Comparison of ENCODE assay signal across 21 cellular contexts in the genomic region with DNA sequence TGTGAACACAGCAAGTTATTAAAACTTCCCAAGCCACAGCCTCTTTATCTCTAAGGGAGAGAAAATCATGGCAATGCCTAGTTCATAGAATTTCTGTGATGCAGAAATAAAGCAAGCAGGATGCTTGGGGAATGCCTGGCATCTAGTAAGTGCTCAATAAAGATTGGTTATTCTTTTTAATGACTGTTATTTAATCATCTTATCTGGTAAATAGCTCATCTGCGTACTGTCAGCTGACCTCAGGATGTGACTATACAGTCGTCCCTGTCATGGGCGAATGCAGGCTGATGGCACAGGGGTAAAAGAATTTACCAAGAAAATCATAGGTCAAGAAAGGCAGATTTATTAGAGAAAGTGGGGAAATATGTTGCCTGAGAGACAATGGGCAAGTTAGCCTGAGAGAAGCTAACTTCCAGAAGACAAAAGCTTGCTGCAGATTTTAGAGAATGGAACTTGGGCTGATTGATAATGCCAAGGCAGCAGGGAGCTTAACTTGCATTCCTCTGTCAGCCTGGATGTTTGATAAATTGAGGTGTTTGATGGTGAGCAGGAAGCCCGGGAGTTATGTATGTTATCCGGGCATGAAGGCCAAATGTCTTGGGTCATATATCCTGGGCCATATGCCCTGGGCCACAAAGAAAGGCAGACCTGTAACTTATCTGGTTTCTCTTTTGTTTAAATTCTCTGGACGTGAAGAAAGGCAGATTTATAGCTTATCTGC.
DNase-seq lines count a peak whose midpoint lies in the region; ATAC-seq, FAIRE-seq and TF ChIP-seq lines count a peak whose summit lies in the region.
"Had no signal": no experiment of that assay in that cellular context is flagged by ENCODE, and none has a peak within 500 bp of the region (broad histone marks: within the 10 kb centered on the region; RNA-seq: fewer than 3 reads in every experiment).

No MANE protein-coding gene starts in this region.

- H3K4me1 Mint-ChIP-seq in osteocyte (ENCODE audit: unreplicated experiment) = peaks cover 57% of the 10 kb centered on the region
- H3K4me1 Mint-ChIP-seq: activated naive CD8-positive, alpha-beta T cell treated with anti-CD3 and anti-CD28 coated beads, Interleukin-2, amount 10 ng/mL, durations not matched to agents 7 days and 5 days; central memory CD8-positive, alpha-beta T cell had no signal

- no peaks in the 10 kb centered on the region for H3K27me3 Mint-ChIP-seq in osteocyte (ENCODE audit: unreplicated experiment)

- H3K36me3 Mint-ChIP-seq in osteocyte (ENCODE audit: unreplicated experiment) = no peaks in the 10 kb centered on the region
- H3K36me3 Mint-ChIP-seq: activated naive CD8-positive, alpha-beta T cell treated with anti-CD3 and anti-CD28 coated beads, Interleukin-2, amount 10 ng/mL, durations not matched to agents 7 days and 5 days had no signal

- FAIRE-seq in RCC 7860 (lab: Jason Lieb, UNC) = peak; percentile 60
- FAIRE-seq: H54, TTC549 had no signal

- TF ChIP-seq CTCF in fibroblast of the aortic adventitia (IDR thresholded peaks at IDR 0.05; ENCODE audit: insufficient read depth, low read length) = no peak
- no peak for TF ChIP-seq CTCF in osteocyte (IDR thresholded peaks at IDR 0.05)

- no peaks in the 10 kb centered on the region for H3K9me3 Mint-ChIP-seq in osteocyte (ENCODE audit: unreplicated experiment)
- H3K9me3 Mint-ChIP-seq: activated naive CD8-positive, alpha-beta T cell treated with anti-CD3 and anti-CD28 coated beads, Interleukin-2, amount 10 ng/mL, durations not matched to agents 7 days and 5 days; central memory CD8-positive, alpha-beta T cell had no signal

- DNase-seq in ELF-1 (ENCODE audit: low read depth, low spot score) = peak; percentile 62
- DNase-seq in RCC 7860 (ENCODE audit: low spot score) = peak; percentile 35
- DNase-seq in fibroblast of the aortic adventitia (ENCODE audit: low read depth) = peak; percentile 39
- DNase-seq in osteocyte (ENCODE audit: extremely low spot score, unreplicated experiment) = no peak
- DNase-seq in nucleus accumbens (lab: John Stamatoyannopoulos, UW) = no peak
- no peak for DNase-seq in SIG-M5 treated with dmso at 0.1 percent for 504 hours (lab: John Stamatoyannopoulos, UW; ENCODE audit: unreplicated experiment)
- no peak for DNase-seq in cerebellum (ENCODE audit: low spot score)
- DNase-seq: activated CD8-positive, alpha-beta T cell treated with anti-CD3 and anti-CD28 coated beads, Interleukin-2, amount 10 ng/mL, durations not matched to agents 7 days and 5 days; activated naive CD8-positive, alpha-beta T cell treated with anti-CD3 and anti-CD28 coated beads, Interleukin-2, amount 10 ng/mL, durations not matched to agents 7 days and 5 days; COR-L47; lower lobe of right lung; MG63; NCI-H2081; NCI-H526; OCI-M1; right cardiac atrium; stimulated activated CD4-positive, alpha-beta T cell treated with anti-CD3 and anti-CD28 coated beads, Interleukin-1b, Interleukin-23, amount 100 ng/mL, for 48 hours had no signal

- ATAC-seq in HG03439 (IDR thresholded peaks at IDR 0.05; ENCODE audit: unreplicated experiment) = no peak
- ATAC-seq: activated CD8-positive, alpha-beta T cell treated with anti-CD3 and anti-CD28 coated beads, Interleukin-2, amount 10 ng/mL, durations not matched to agents 7 days and 5 days; lower lobe of right lung; right cardiac atrium had no signal

- H3K4me3 ChIP-seq in fibroblast of the aortic adventitia (ENCODE audit: low read depth, low read length) = no peak overlapping the region
- H3K4me3 ChIP-seq: lower lobe of right lung, MG63 had no signal

- H3K4me3 Mint-ChIP-seq in osteocyte (ENCODE audit: unreplicated experiment) = no peak overlapping the region
- H3K4me3 Mint-ChIP-seq: activated CD8-positive, alpha-beta T cell treated with anti-CD3 and anti-CD28 coated beads, Interleukin-2, amount 10 ng/mL, durations not matched to agents 7 days and 5 days; activated naive CD8-positive, alpha-beta T cell treated with anti-CD3 and anti-CD28 coated beads, Interleukin-2, amount 10 ng/mL, durations not matched to agents 7 days and 5 days; central memory CD8-positive, alpha-beta T cell had no signal

- H3K27ac Mint-ChIP-seq in osteocyte (ENCODE audit: unreplicated experiment) = peak overlapping the region; percentile 31
- H3K27ac Mint-ChIP-seq: activated CD8-positive, alpha-beta T cell treated with anti-CD3 and anti-CD28 coated beads, Interleukin-2, amount 10 ng/mL, durations not matched to agents 7 days and 5 days; activated naive CD8-positive, alpha-beta T cell treated with anti-CD3 and anti-CD28 coated beads, Interleukin-2, amount 10 ng/mL, durations not matched to agents 7 days and 5 days had no signal

Comparison
In these comparisons a context has a peak if more than half of its experiments do, and no peak if none do; other contexts are left out.
1. DNase-seq: peak in ELF-1 (single experiment), RCC 7860 (single experiment) and fibroblast of the aortic adventitia (single experiment); none in osteocyte (single experiment), nucleus accumbens (0 of 56), SIG-M5 treated with dmso at 0.1 percent for 504 hours (single experiment) and cerebellum (single experiment).